ENCODE assay signal across 12 cellular contexts in genomic region chr5:164326219-164326618, GRCh38.
DNase-seq lines count a peak whose midpoint lies in the region; ATAC-seq, FAIRE-seq and TF ChIP-seq lines count a peak whose summit lies in the region.
"Had no signal": no experiment of that assay in that cellular context is flagged by ENCODE, and none has a peak within 500 bp of the region (broad histone marks: within the 10 kb centered on the region; RNA-seq: fewer than 3 reads in every experiment).

No MANE protein-coding gene starts in this region.

- no peaks in the 10 kb centered on the region for H3K9me1 ChIP-seq in keratinocyte (ENCODE audit: control insufficient read depth, extremely low read depth, insufficient read depth, low read length)

- H2AFZ ChIP-seq in OCI-LY7 (ENCODE audit: low read length), result no peak overlapping the region
- no peak overlapping the region for H2AFZ ChIP-seq in keratinocyte (ENCODE audit: control insufficient read depth, low read length)

- H3K9ac ChIP-seq in keratinocyte (ENCODE audit: control insufficient read depth, extremely low read depth, insufficient read depth, low read length), result no peak overlapping the region

- H3K9me3 ChIP-seq in OCI-LY7 (ENCODE audit: low read length) (no peaks in the 10 kb centered on the region), keratinocyte (ENCODE audit: control insufficient read depth, low read depth, low read length) (no peaks in the 10 kb centered on the region)

- H3K36me3 ChIP-seq in OCI-LY7 (ENCODE audit: insufficient read depth, low read length), result no peaks in the 10 kb centered on the region
- no peaks in the 10 kb centered on the region for H3K36me3 ChIP-seq in keratinocyte (ENCODE audit: control insufficient read depth in 2 of 2, extremely low read depth in 1 of 2, insufficient read depth in 2 of 2, low read length in 2 of 2)

- H3K4me3 ChIP-seq in OCI-LY7 (ENCODE audit: low read depth, low read length, poor library complexity, severe bottlenecking) (no peak overlapping the region), keratinocyte (ENCODE audit: control insufficient read depth in 2 of 3, extremely low read depth in 1 of 3, insufficient read depth in 2 of 3, low read depth in 1 of 3, low read length in 3 of 3) (no peak overlapping the region)

- no peak overlapping the region for H3K4me2 ChIP-seq in OCI-LY7 (ENCODE audit: low read length)
- H3K4me2 ChIP-seq in keratinocyte (ENCODE audit: control insufficient read depth, extremely low read depth, insufficient read depth, low read depth, low read length), result no peak overlapping the region

- peak; percentile 68 for ATAC-seq in GM18502 (IDR thresholded peaks at IDR 0.05; ENCODE audit: poor library complexity, unreplicated experiment)
- ATAC-seq in left cardiac atrium, result no peak

- CTCF ChIA-PET in HEK293T (lab: Yijun Ruan, JAX) (interaction anchor here (1.0 to 1.1 kb wide), 2 partner anchors 10 to 15 kb away, joined by 3 read pairs; no protein-coding TSS in a partner anchor), OCI-LY7 (lab: Charles Lee; ENCODE audit: unreplicated experiment) (no interaction called here)

- DNase-seq in HEK293T (ENCODE audit: extremely low spot score) (peak; percentile 26), OCI-LY7 (ENCODE audit: low spot score) (peak; percentile 7), keratinocyte (ENCODE audit: low read depth, low spot score) (no peak), DMS79 (lab: John Stamatoyannopoulos, UW) (no peak), left cardiac atrium (no peak)
- no peak for DNase-seq in activated CD4-positive, alpha-beta T cell treated with anti-CD3 and anti-CD28 coated beads, Interleukin-2, amount 50 U/mL, for 1 hour
- DNase-seq: amygdala, COR-L47, hypothalamus, NCI-H2081 treated with DMSO at 0.1 percent for 48 hours, T-helper 2 cell had no signal

- H3K9me2 ChIP-seq in OCI-LY7 (ENCODE audit: insufficient read depth, low read length), result peaks cover 3% of the 10 kb centered on the region; the same call in 1 of the 2 replicates

- BruUV-seq in OCI-LY7 (replicated peaks; lab: Mats Ljungman, UMichigan), result no TSS peak

- no peak overlapping the region for H3K27ac ChIP-seq in OCI-LY7 (ENCODE audit: low read depth, low read length, poor library complexity, severe bottlenecking)
- H3K27ac ChIP-seq in keratinocyte (ENCODE audit: control insufficient read depth, insufficient read depth, low read length), result no peak overlapping the region

- H3K4me1 ChIP-seq in OCI-LY7 (ENCODE audit: insufficient read depth, low read length, poor library complexity, severe bottlenecking) (no peaks in the 10 kb centered on the region), keratinocyte (ENCODE audit: control insufficient read depth, extremely low read depth, insufficient read depth, low read length) (no peaks in the 10 kb centered on the region)

- POLR2A ChIA-PET in HEK293T (lab: Yijun Ruan, JAX), result no interaction called here
- POLR2A ChIA-PET in OCI-LY7 (lab: Charles Lee), result no interaction called here

- TF ChIP-seq CTCF in OCI-LY7 (conservative IDR thresholded peaks at IDR 0.05; ENCODE audit: low read length) (peak; percentile 66), keratinocyte (optimal IDR thresholded peaks at IDR 0.05 in 1 of 3, IDR thresholded peaks at IDR 0.05 in 1 of 3, conservative IDR thresholded peaks at IDR 0.05 in 1 of 3; ENCODE audit: extremely low read depth in 1 of 3, insufficient read depth in 2 of 3, low read length in 3 of 3) (peak; percentile 8 to 17 (median 8))

- intact Hi-C loops in OCI-LY7 (cut with micrococcal nuclease; ENCODE audit: unreplicated experiment) (no loop called here), left cardiac atrium (cut with DNase I) (no loop called here)

- dilution Hi-C loops in keratinocyte (cut with MboI; ENCODE audit: extremely low pct_ligation_motif_present, low sequenced_read_pairs), result no loop called here

- no peaks in the 10 kb centered on the region for H3K79me2 ChIP-seq in OCI-LY7 (ENCODE audit: insufficient read depth, low read depth, low read length)
- no peaks in the 10 kb centered on the region for H3K79me2 ChIP-seq in keratinocyte (ENCODE audit: control insufficient read depth, insufficient read depth, low read length)

- no peaks in the 10 kb centered on the region for H4K20me1 ChIP-seq in OCI-LY7 (ENCODE audit: insufficient read depth, low read length)
- no peaks in the 10 kb centered on the region for H4K20me1 ChIP-seq in keratinocyte (ENCODE audit: control insufficient read depth, extremely low read depth, insufficient read depth, low read length)

- H3K27me3 ChIP-seq in keratinocyte (ENCODE audit: control insufficient read depth, extremely low read depth, insufficient read depth, low read length), result no peaks in the 10 kb centered on the region

- FAIRE-seq in keratinocyte (lab: Jason Lieb, UNC), result no peak

TF ChIP-seq in HEK293T, 16 proteins besides CTCF, POLR2A, EP300 and RAD21:
- no peak for TF ChIP-seq ARNT (IDR thresholded peaks at IDR 0.05)
- no peak for TF ChIP-seq CTBP1 (IDR thresholded peaks at IDR 0.05; ENCODE audit: borderline replicate concordance)
- no peak for TF ChIP-seq FOXA1 (IDR thresholded peaks at IDR 0.05)
- TF ChIP-seq TARDBP (IDR thresholded peaks at IDR 0.05), result no peak
- no peak for TF ChIP-seq SP1 (IDR thresholded peaks at IDR 0.05)
- TF ChIP-seq, protein P1, sequence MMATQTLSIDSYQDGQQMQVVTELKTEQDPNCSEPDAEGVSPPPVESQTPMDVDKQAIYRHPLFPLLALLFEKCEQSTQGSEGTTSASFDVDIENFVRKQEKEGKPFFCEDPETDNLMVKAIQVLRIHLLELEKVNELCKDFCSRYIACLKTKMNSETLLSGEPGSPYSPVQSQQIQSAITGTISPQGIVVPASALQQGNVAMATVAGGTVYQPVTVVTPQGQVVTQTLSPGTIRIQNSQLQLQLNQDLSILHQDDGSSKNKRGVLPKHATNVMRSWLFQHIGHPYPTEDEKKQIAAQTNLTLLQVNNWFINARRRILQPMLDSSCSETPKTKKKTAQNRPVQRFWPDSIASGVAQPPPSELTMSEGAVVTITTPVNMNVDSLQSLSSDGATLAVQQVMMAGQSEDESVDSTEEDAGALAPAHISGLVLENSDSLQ (IDR thresholded peaks at IDR 0.05), result peak; percentile 62

Comparison
In these comparisons a context has a peak if more than half of its experiments do, and no peak if none do; other contexts are left out.
1. DNase-seq: peak in HEK293T (single experiment) and OCI-LY7 (single experiment); none in keratinocyte (single experiment), activated CD4-positive, alpha-beta T cell treated with anti-CD3 and anti-CD28 coated beads, Interleukin-2, amount 50 U/mL, for 1 hour (single experiment), DMS79 (single experiment) and left cardiac atrium (single experiment).